Comparison of ENCODE assay signal across 16 cellular contexts in genomic region chr6:148289153-148289552, GRCh38. TPM values are rescaled to one million over a fixed set of nuclear protein-coding genes. Genes with fewer than 3 reads are reported as not detected.
A peak's percentile ranks its signal among the peaks of the same experiment; 100 is the strongest.
DNase-seq lines count a peak whose midpoint lies in the region; ATAC-seq and TF ChIP-seq lines count a peak whose summit lies in the region.
"Had no signal": no experiment of that assay in that cellular context is flagged by ENCODE, and none has a peak within 500 bp of the region (broad histone marks: within the 10 kb centered on the region; RNA-seq: fewer than 3 reads in every experiment).

No MANE protein-coding gene starts in this region.

- no CpG with 5 or more reads among the region's 6 CpGs for WGBS in IMR-90 (ENCODE audit: extremely low coverage in 2 of 2, insufficient read length in 1 of 2), 2 experiments

- BruUV-seq in IMR-90 (replicated peaks; lab: Mats Ljungman, UMichigan): no TSS peak

- TF ChIP-seq CTCF in IMR-90 (conservative IDR thresholded peaks at IDR 0.05; ENCODE audit: low read depth, low read length) (no peak), WTC11 (IDR thresholded peaks at IDR 0.05) (no peak), progenitor cell of endocrine pancreas (IDR thresholded peaks at IDR 0.05; ENCODE audit: unreplicated experiment) (no peak), HFFc6 (IDR thresholded peaks at IDR 0.05) (no peak)

- DNase-seq in IMR-90: no peak
- no peak for DNase-seq in WTC11 (ENCODE audit: low spot score)
- peak; percentile 5 for DNase-seq in globus pallidus (ENCODE audit: low spot score)
- DNase-seq in progenitor cell of endocrine pancreas (ENCODE audit: low spot score, unreplicated experiment): no peak
- DNase-seq in effector CD8-positive, alpha-beta T cell (lab: John Stamatoyannopoulos, UW): no peak
- no peak for DNase-seq in NOMO-1 (lab: John Stamatoyannopoulos, UW; ENCODE audit: unreplicated experiment in 2 of 2)
- no peak for DNase-seq in HFFc6
- DNase-seq: ACHN, AML-193, COR-L47, H9, NCI-H1105 treated with DMSO at 0.1 percent for 48 hours, NCI-H1694 treated with DMSO at 0.1 percent for 48 hours, NCI-H2107, SHP77 treated with DMSO at 0.1 percent for 48 hours had no signal

- peak overlapping the region in 1 of 2 experiments; percentile 13; a peak in 1 of 4 replicates for H4K8ac ChIP-seq in IMR-90 (ENCODE audit: low read depth in 2 of 2, low read length in 2 of 2)

- no peaks in the 10 kb centered on the region for H3K9me3 ChIP-seq in IMR-90 (ENCODE audit: control insufficient read depth, insufficient read depth, low read length)

- H2BK20ac ChIP-seq in IMR-90 (ENCODE audit: low read depth, low read length): no peak overlapping the region; the same call in 1 of the 2 replicates

- peak overlapping the region; percentile 52; the same call in 1 of the 2 replicates for H3K14ac ChIP-seq in IMR-90 (replicated peaks; ENCODE audit: low read depth, low read length)

- H3K36me3 ChIP-seq in IMR-90 (ENCODE audit: control insufficient read depth, insufficient read depth, low read length): no peaks in the 10 kb centered on the region

- H3K23ac ChIP-seq in IMR-90 (ENCODE audit: low read depth, low read length): peak overlapping the region; percentile 5; the same call in 1 of the 2 replicates

- H3K18ac ChIP-seq in IMR-90 (ENCODE audit: low read depth, low read length): peak overlapping the region; percentile 39

- no peak overlapping the region for H2AK9ac ChIP-seq in IMR-90 (replicated peaks; ENCODE audit: low read depth, low read length, poor library complexity)

- H3K4me2 ChIP-seq in IMR-90 (ENCODE audit: low read depth, low read length): no peak overlapping the region

- peaks cover 0 to 40% of the 10 kb centered on the region in 2 experiments; a peak in 3 of 4 replicates for H3K79me1 ChIP-seq in IMR-90 (ENCODE audit: low read depth in 1 of 2, low read length in 2 of 2)

- peaks cover 9% of the 10 kb centered on the region; the same call in 1 of the 2 replicates for H3K9me1 ChIP-seq in IMR-90 (ENCODE audit: insufficient read depth, low read length)

- H3K27me3 ChIP-seq in IMR-90 (ENCODE audit: control insufficient read depth, insufficient read depth, low read length): no peaks in the 10 kb centered on the region

- no peak overlapping the region for H2BK5ac ChIP-seq in IMR-90 (ENCODE audit: low read depth, low read length, poor library complexity, severe bottlenecking)

- H2BK15ac ChIP-seq in IMR-90 (ENCODE audit: low read depth, low read length): no peak overlapping the region

- intact Hi-C loops in IMR-90 (cut with micrococcal nuclease): no loop called here

- no peak for TF ChIP-seq POLR2A in IMR-90 (IDR thresholded peaks at IDR 0.05; ENCODE audit: low read depth, low read length)

- no peak overlapping the region for H4K91ac ChIP-seq in IMR-90 (ENCODE audit: insufficient read depth, low read depth, low read length)

- peaks cover 15% of the 10 kb centered on the region for H3K4me1 ChIP-seq in IMR-90 (ENCODE audit: control insufficient read depth, insufficient read depth, low read length)

- H3K9ac ChIP-seq in IMR-90 (ENCODE audit: low read depth, low read length): no peak overlapping the region

- CTCF ChIA-PET in IMR-90 (lab: Yijun Ruan, JAX) (no interaction called here), WTC11 (lab: Charles Lee) (no interaction called here)

- in situ Hi-C loops in IMR-90 (cut with MboI; ENCODE audit: low sequenced_read_pairs): no loop called here

- no peak overlapping the region for H3K4me3 Mint-ChIP-seq in WTC11
- no peak overlapping the region for H3K4me3 Mint-ChIP-seq in progenitor cell of endocrine pancreas (ENCODE audit: low read depth)
- H3K4me3 Mint-ChIP-seq in HFFc6: no peak overlapping the region
- H3K4me3 Mint-ChIP-seq: CD14-positive monocyte, H9 had no signal

- TF ChIP-seq RAD21 in IMR-90 (IDR thresholded peaks at IDR 0.05; ENCODE audit: low read length): no peak

- POLR2A ChIA-PET in IMR-90 (lab: Charles Lee; ENCODE audit: unreplicated experiment): no interaction called here
- POLR2A ChIA-PET in WTC11 (lab: Charles Lee): no interaction called here

- H2AFZ ChIP-seq in IMR-90 (replicated peaks; ENCODE audit: low read length, poor library complexity): peak overlapping the region; percentile 36

- H3K56ac ChIP-seq in IMR-90 (ENCODE audit: extremely low read depth, insufficient read depth, low read length): no peak overlapping the region

- H3K4me1 Mint-ChIP-seq in WTC11: peaks cover 8% of the 10 kb centered on the region
- H3K4me1 Mint-ChIP-seq in progenitor cell of endocrine pancreas (ENCODE audit: low read depth): peaks cover 12% of the 10 kb centered on the region
- H3K4me1 Mint-ChIP-seq in HFFc6 (ENCODE audit: low read depth): peaks cover 50% of the 10 kb centered on the region
- H3K4me1 Mint-ChIP-seq: CD14-positive monocyte had no signal

- dilution Hi-C loops in IMR-90 (cut with HindIII; ENCODE audit: low sequenced_read_pairs, unreplicated experiment): no loop called here

- H4K20me1 ChIP-seq in IMR-90 (ENCODE audit: insufficient read depth, low read length): no peaks in the 10 kb centered on the region

- H3K36me3 Mint-ChIP-seq in WTC11 (no peaks in the 10 kb centered on the region), progenitor cell of endocrine pancreas (ENCODE audit: insufficient read depth) (no peaks in the 10 kb centered on the region), HFFc6 (ENCODE audit: low read depth) (peaks cover 22% of the 10 kb centered on the region)
- H3K36me3 Mint-ChIP-seq: CD14-positive monocyte had no signal

- H3K27ac Mint-ChIP-seq in WTC11 (peak overlapping the region; percentile 63), progenitor cell of endocrine pancreas (peak overlapping the region; percentile 45), HFFc6 (no peak overlapping the region)
- H3K27ac Mint-ChIP-seq: CD14-positive monocyte, H9 had no signal

- no peak overlapping the region for H3K4me3 ChIP-seq in IMR-90 (ENCODE audit: insufficient read depth, low read depth, low read length)

- H3K9me3 Mint-ChIP-seq in WTC11 (no peaks in the 10 kb centered on the region), progenitor cell of endocrine pancreas (ENCODE audit: low read depth) (no peaks in the 10 kb centered on the region), HFFc6 (no peaks in the 10 kb centered on the region)
- H3K9me3 Mint-ChIP-seq: CD14-positive monocyte, H9 had no signal

- H3K27me3 Mint-ChIP-seq in WTC11 (ENCODE audit: low read depth) (no peaks in the 10 kb centered on the region), progenitor cell of endocrine pancreas (no peaks in the 10 kb centered on the region), HFFc6 (ENCODE audit: insufficient read depth) (no peaks in the 10 kb centered on the region)

- ATAC-seq in IMR-90 (ENCODE audit: low read depth) (no peak), WTC11 (no peak)

- H2BK120ac ChIP-seq in IMR-90 (ENCODE audit: low read depth, low read length): peak overlapping the region; percentile 57; the same call in 1 of the 2 replicates

- peak overlapping the region; percentile 62 for H4K5ac ChIP-seq in IMR-90 (ENCODE audit: low read depth, low read length)

- peak overlapping the region; percentile 44; the same call in 1 of the 2 replicates for H2AK5ac ChIP-seq in IMR-90 (ENCODE audit: low read depth, low read length)

- peak overlapping the region; percentile 1; the same call in 1 of the 2 replicates for H3K4ac ChIP-seq in IMR-90 (ENCODE audit: low read depth, low read length)

- no peak overlapping the region for H3K27ac ChIP-seq in IMR-90 (ENCODE audit: insufficient read depth, low read length)

TF ChIP-seq in IMR-90, 13 proteins besides CTCF, POLR2A, EP300 and RAD21 (continues in another document):
- TF ChIP-seq MAFK (IDR thresholded peaks at IDR 0.05; ENCODE audit: low read depth, low read length) (no peak), MAZ (IDR thresholded peaks at IDR 0.05; ENCODE audit: borderline replicate concordance, low read depth, low read length) (no peak), CHD1 (IDR thresholded peaks at IDR 0.05; ENCODE audit: low read depth, low read length) (no peak), RFX5 (IDR thresholded peaks at IDR 0.05; ENCODE audit: low read depth, low read length) (no peak), USF2 (IDR thresholded peaks at IDR 0.05; ENCODE audit: low read depth, low read length) (no peak)

TF ChIP-seq in WTC11, 78 proteins besides CTCF, POLR2A, EP300 and RAD21 (continues in another document):
- TF ChIP-seq ZNF416 (CRISPR knock-in tag; IDR thresholded peaks at IDR 0.05) (no peak), ATF1 (CRISPR knock-in tag; IDR thresholded peaks at IDR 0.05) (no peak), FOXP1 (CRISPR knock-in tag; IDR thresholded peaks at IDR 0.05; ENCODE audit: borderline replicate concordance) (no peak), GTF2I (CRISPR knock-in tag; conservative IDR thresholded peaks at IDR 0.05) (no peak), HMGA2 (CRISPR knock-in tag; IDR thresholded peaks at IDR 0.05) (no peak), E2F4 (CRISPR knock-in tag; IDR thresholded peaks at IDR 0.05; ENCODE audit: borderline replicate concordance, low read depth) (no peak)

RNA-seq across cellular contexts. Expression of gene SASH1, which starts 53.5 kb away (rescaled TPM):
- 16.5 and 20.3 TPM in 2 replicates for total RNA-seq in IMR-90 (2012; rRNA removed)
- 11.6 and 11.7 TPM in 2 replicates for polyA plus RNA-seq in IMR-90 (2012; rRNA removed)
- 6.7 and 8.2 TPM in 2 replicates for polyA plus RNA-seq in IMR-90 (2012; cell fraction: cytosol; rRNA removed)
- 13.3 and 28.8 TPM in 2 replicates for polyA plus RNA-seq in IMR-90 (2012; cell fraction: nucleus; rRNA removed; ENCODE audit: low replicate concordance)
- 21.7 to 27.4 TPM (median 24.0 TPM) in 3 replicates for total RNA-seq in WTC11 (2021)
- total RNA-seq in progenitor cell of endocrine pancreas: 41.6 and 41.7 TPM in 2 replicates
- total RNA-seq in HFFc6 (2021; fragmentation: NEBNext Ultra II Directional; extraction: Animal tissue kit (Norgen Biotek cat#: 25700)): 10 to 100 TPM; 66.0 to 91.4 (median 88.4) TPM
